In genomic region chr16:57192720-57193486, GRCh38 we compare ENCODE assay signal across 15 cellular contexts. TPM values are rescaled to one million over a fixed set of nuclear protein-coding genes. Genes with fewer than 3 reads are reported as not detected.
DNase-seq lines count a peak whose midpoint lies in the region; ATAC-seq and TF ChIP-seq lines count a peak whose summit lies in the region.
"Had no signal": no experiment of that assay in that cellular context is flagged by ENCODE, and none has a peak within 500 bp of the region (broad histone marks: within the 10 kb centered on the region; RNA-seq: fewer than 3 reads in every experiment).

No MANE protein-coding gene starts in this region.

- H3K4me3 ChIP-seq in thyroid gland (replicated peaks in 1 of 3) = no peak overlapping the region
- H3K4me3 ChIP-seq: SJCRH30, thoracic aorta had no signal

- H3K4me1 Mint-ChIP-seq in activated CD4-positive, alpha-beta T cell treated with anti-CD3 and anti-CD28 coated beads for 36 hours = peaks cover 38% of the 10 kb centered on the region

- 74 to 78% methylated on average over 7 of the region's 7 CpGs for WGBS in thyroid gland, 2 donors

- peaks cover 9% of the 10 kb centered on the region for H3K36me3 Mint-ChIP-seq in activated CD4-positive, alpha-beta T cell treated with anti-CD3 and anti-CD28 coated beads for 36 hours (ENCODE audit: low read depth)
- H3K36me3 Mint-ChIP-seq: natural killer cell treated with Interleukin-12 subunit alpha and Interleukin-12 subunit beta and Interleukin-15 and Interleukin-18, amount 100 ng/mL, for 72 hours had no signal

- POLR2A ChIA-PET in RWPE1 (lab: Yijun Ruan, JAX; ENCODE audit: low non-redundant PET) = no interaction called here
- POLR2A ChIA-PET in activated CD4-positive, alpha-beta T cell treated with anti-CD3 and anti-CD28 coated beads for 36 hours (lab: Charles Lee) = no interaction called here

- peaks cover 20 to 57% of the 10 kb centered on the region in 2 donors for H3K4me1 ChIP-seq in thyroid gland

- ATAC-seq in GM18868 (IDR thresholded peaks at IDR 0.05; ENCODE audit: unreplicated experiment) (peak; percentile 63), GM19324 (IDR thresholded peaks at IDR 0.05; ENCODE audit: low FRiP score, unreplicated experiment) (no peak)
- no peak for ATAC-seq in activated CD4-positive, alpha-beta T cell treated with anti-CD3 and anti-CD28 coated beads for 36 hours
- ATAC-seq: natural killer cell treated with Interleukin-12 subunit alpha and Interleukin-12 subunit beta and Interleukin-15 and Interleukin-18, amount 100 ng/mL, for 72 hours had no signal

- H3K27me3 ChIP-seq in thyroid gland = no peaks in the 10 kb centered on the region
- H3K27me3 ChIP-seq: SJCRH30 had no signal

- H3K9me3 Mint-ChIP-seq in activated CD4-positive, alpha-beta T cell treated with anti-CD3 and anti-CD28 coated beads for 36 hours (ENCODE audit: low read depth) = no peaks in the 10 kb centered on the region
- H3K9me3 Mint-ChIP-seq: natural killer cell treated with Interleukin-12 subunit alpha and Interleukin-12 subunit beta and Interleukin-15 and Interleukin-18, amount 100 ng/mL, for 72 hours had no signal

- DNase-seq in RWPE1 (ENCODE audit: low spot score) (no peak), fibroblast of peridontal ligament (ENCODE audit: extremely low read depth) (peak; percentile 58), thyroid gland (no peak), NCI-H524 (lab: John Stamatoyannopoulos, UW) (no peak)
- no peak for DNase-seq in activated CD4-positive, alpha-beta T cell treated with anti-CD3 and anti-CD28 coated beads for 36 hours
- DNase-seq: dermis blood vessel endothelial cell, glutamatergic neuron, NCI-H1694 treated with DMSO at 0.1 percent for 48 hours, NCI-H748 treated with DMSO at 0.1 percent for 48 hours, SJCRH30 had no signal

- no peak overlapping the region for H3K27ac Mint-ChIP-seq in activated CD4-positive, alpha-beta T cell treated with anti-CD3 and anti-CD28 coated beads for 36 hours
- H3K27ac Mint-ChIP-seq: activated naive CD8-positive, alpha-beta T cell had no signal

- intact Hi-C loops in thyroid gland (cut with DNase I) = no loop called here
- intact Hi-C loops in activated CD4-positive, alpha-beta T cell treated with anti-CD3 and anti-CD28 coated beads for 36 hours (cut with DNase I, micrococcal nuclease) = no loop called here

- H3K27me3 Mint-ChIP-seq in activated CD4-positive, alpha-beta T cell treated with anti-CD3 and anti-CD28 coated beads for 36 hours = no peaks in the 10 kb centered on the region
- H3K27me3 Mint-ChIP-seq: activated naive CD8-positive, alpha-beta T cell; natural killer cell treated with Interleukin-12 subunit alpha and Interleukin-12 subunit beta and Interleukin-15 and Interleukin-18, amount 100 ng/mL, for 72 hours had no signal

- CTCF ChIA-PET in RWPE1 (lab: Yijun Ruan, JAX) = no interaction called here
- CTCF ChIA-PET in activated CD4-positive, alpha-beta T cell treated with anti-CD3 and anti-CD28 coated beads for 36 hours (lab: Charles Lee) = interaction anchor here (1.1 to 1.9 kb wide), 4 partner anchors 9 to 48 kb away, joined by 3 to 7 read pairs (median 4); no protein-coding TSS in a partner anchor

- TF ChIP-seq POLR2A in thyroid gland (IDR thresholded peaks at IDR 0.05) = no peak

- H3K4me3 Mint-ChIP-seq in activated CD4-positive, alpha-beta T cell treated with anti-CD3 and anti-CD28 coated beads for 36 hours = no peak overlapping the region
- H3K4me3 Mint-ChIP-seq: activated naive CD8-positive, alpha-beta T cell; natural killer cell treated with Interleukin-12 subunit alpha and Interleukin-12 subunit beta and Interleukin-15 and Interleukin-18, amount 100 ng/mL, for 72 hours had no signal

- no peaks in the 10 kb centered on the region for H3K36me3 ChIP-seq in thyroid gland
- H3K36me3 ChIP-seq: thoracic aorta had no signal

- H3K9me3 ChIP-seq in thyroid gland = no peaks in the 10 kb centered on the region
- H3K9me3 ChIP-seq: thoracic aorta had no signal

- H3K27ac ChIP-seq in RWPE1 (peak overlapping the region; percentile 89), thyroid gland (peak overlapping the region; percentile 8 to 31 (median 18))
- H3K27ac ChIP-seq: SJCRH30 had no signal

- TF ChIP-seq CTCF in RWPE1 (conservative IDR thresholded peaks at IDR 0.05; ENCODE audit: low read depth) (no peak), thyroid gland (IDR thresholded peaks at IDR 0.05) (no peak)

RNA-seq across cellular contexts. Expression of gene RSPRY1, which starts 6.8 kb away (rescaled TPM):
- total RNA-seq in thyroid gland = 10 to 100 TPM; 42.6 to 59.2 (median 53.9) TPM
- 10 to 100 TPM; 24.6 to 30.2 TPM for total RNA-seq in activated CD4-positive, alpha-beta T cell treated with anti-CD3 and anti-CD28 coated beads for 36 hours

RNA-seq across cellular contexts. Expression of gene PSME3IP1, which starts 7.1 kb away (rescaled TPM):
- 10 to 100 TPM; 64.7 to 96.3 (median 78.9) TPM for total RNA-seq in thyroid gland
- 100 to 1,000 TPM; 111 to 156 TPM for total RNA-seq in activated CD4-positive, alpha-beta T cell treated with anti-CD3 and anti-CD28 coated beads for 36 hours

RNA-seq across cellular contexts. Expression of gene ARL2BP, which starts 52.2 kb away (rescaled TPM):
- total RNA-seq in thyroid gland = 10 to 100 TPM; 51.2 to 68.9 (median 60.0) TPM
- 10 to 100 TPM in 1 of 2 experiments, 1 to 10 TPM in 1; 9.9 to 11.1 TPM for total RNA-seq in activated CD4-positive, alpha-beta T cell treated with anti-CD3 and anti-CD28 coated beads for 36 hours

Comparison
In these comparisons a context has a peak if more than half of its experiments do, and no peak if none do; other contexts are left out.
1. RNA of gene ARL2BP, which starts 52.2 kb away (total RNA-seq): 51.2 to 68.9 TPM in thyroid gland; 9.9 to 11.1 TPM in activated CD4-positive, alpha-beta T cell treated with anti-CD3 and anti-CD28 coated beads for 36 hours; every median in the first group is over 4 times any median in the second.